In the genomic region with DNA sequence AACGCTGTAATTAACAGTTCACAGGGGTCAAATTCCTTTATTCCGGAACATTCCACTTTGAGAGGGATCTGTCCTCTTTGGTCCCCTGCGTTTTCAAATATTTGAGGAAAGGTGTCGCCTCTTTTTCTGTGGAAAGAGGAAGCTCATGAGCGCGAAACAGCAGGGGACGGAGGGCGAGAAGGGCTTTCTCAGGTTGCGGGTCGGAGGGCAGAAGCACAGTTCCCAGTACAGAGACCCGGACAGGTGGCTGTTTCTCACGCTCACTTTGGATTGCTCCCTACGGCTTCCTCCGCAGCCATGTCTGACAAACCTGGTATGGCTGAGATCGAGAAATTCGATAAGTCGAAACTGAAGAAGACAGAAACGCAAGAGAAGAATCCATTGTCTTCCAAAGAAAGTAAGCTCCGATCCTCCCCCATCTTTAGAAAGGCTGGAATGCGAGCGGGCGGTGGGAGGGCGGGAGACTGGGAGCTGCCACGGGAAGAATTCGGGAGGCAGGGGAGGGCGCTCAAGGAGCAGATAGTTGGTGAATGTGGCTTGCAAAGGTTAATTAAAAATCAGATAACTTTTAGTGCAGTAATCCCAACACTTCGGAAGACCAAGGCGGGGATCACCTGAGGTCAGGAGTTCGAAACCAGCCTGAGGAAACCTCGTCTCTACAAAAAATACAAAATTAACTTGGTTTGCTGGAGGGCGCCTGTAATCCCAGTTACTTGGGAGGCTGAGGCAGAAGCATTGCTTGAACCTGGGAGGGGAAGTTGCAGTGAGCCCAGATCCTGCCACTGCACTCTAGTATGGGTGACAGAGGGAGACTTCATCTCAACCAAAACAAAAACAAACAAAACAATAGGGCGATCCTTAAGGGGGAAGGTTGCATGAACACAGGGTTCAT, we compare ENCODE assay signal across 9 cellular contexts. TPM values are rescaled to one million over a fixed set of nuclear protein-coding genes. Genes with fewer than 3 reads are reported as not detected.
DNase-seq lines count a peak whose midpoint lies in the region; ATAC-seq, FAIRE-seq and TF ChIP-seq lines count a peak whose summit lies in the region.
"Had no signal": no experiment of that assay in that cellular context is flagged by ENCODE, and none has a peak within 500 bp of the region (broad histone marks: within the 10 kb centered on the region; RNA-seq: fewer than 3 reads in every experiment).

No MANE protein-coding gene starts in this region.

- ATAC-seq in HG02588 (IDR thresholded peaks at IDR 0.05; ENCODE audit: unreplicated experiment) (peak; percentile 3), HG03457 (IDR thresholded peaks at IDR 0.05; ENCODE audit: unreplicated experiment) (no peak), GM21723 (IDR thresholded peaks at IDR 0.05; ENCODE audit: unreplicated experiment) (no peak)

- CTCF ChIA-PET in AG04449 (lab: Yijun Ruan, JAX) = no interaction called here
- CTCF ChIA-PET in activated naive CD4-positive, alpha-beta T cell treated with anti-CD3 and anti-CD28 coated beads for 36 hours (lab: Charles Lee) = interaction anchor here (0.6 kb wide), 1 partner anchor 47 kb away, joined by 4 read pairs; no protein-coding TSS in a partner anchor

- POLR2A ChIA-PET in AG04449 (lab: Yijun Ruan, JAX) = no interaction called here

- DNase-seq in AG04449 (ENCODE audit: low read depth, low spot score) (no peak), OCI-M1 (lab: John Stamatoyannopoulos, UW) (no peak), NCI-H1417 treated with DMSO at 0.1 percent for 48 hours (lab: John Stamatoyannopoulos, UW) (no peak)
- DNase-seq in activated naive CD4-positive, alpha-beta T cell treated with anti-CD3 and anti-CD28 coated beads for 36 hours = peak; percentile 12

- no peaks in the 10 kb centered on the region for H3K9me3 Mint-ChIP-seq in activated naive CD4-positive, alpha-beta T cell treated with anti-CD3 and anti-CD28 coated beads for 36 hours

- H3K36me3 Mint-ChIP-seq in activated naive CD4-positive, alpha-beta T cell treated with anti-CD3 and anti-CD28 coated beads for 36 hours (ENCODE audit: low read depth) = no peaks in the 10 kb centered on the region

- peaks cover 11% of the 10 kb centered on the region for H3K4me1 Mint-ChIP-seq in activated naive CD4-positive, alpha-beta T cell treated with anti-CD3 and anti-CD28 coated beads for 36 hours (ENCODE audit: low read depth)

- peak; percentile 84 for FAIRE-seq in islet of Langerhans (lab: Jason Lieb, UNC)

- H3K27me3 Mint-ChIP-seq in activated naive CD4-positive, alpha-beta T cell treated with anti-CD3 and anti-CD28 coated beads for 36 hours (ENCODE audit: low read depth) = no peaks in the 10 kb centered on the region

- TF ChIP-seq CTCF in AG04449 (IDR thresholded peaks at IDR 0.05; ENCODE audit: insufficient read depth, low read length, missing control alignments) = no peak

- peak overlapping the region; percentile 82 for H3K4me3 Mint-ChIP-seq in activated naive CD4-positive, alpha-beta T cell treated with anti-CD3 and anti-CD28 coated beads for 36 hours

- peak overlapping the region; percentile 91 for H3K27ac Mint-ChIP-seq in activated naive CD4-positive, alpha-beta T cell treated with anti-CD3 and anti-CD28 coated beads for 36 hours

- intact Hi-C loops in activated naive CD4-positive, alpha-beta T cell treated with anti-CD3 and anti-CD28 coated beads for 36 hours (cut with micrococcal nuclease) = loop anchor here (2.0 to 10.0 kb wide), 3 partner anchors 48 to 269 kb away; no protein-coding TSS in a partner anchor

- peak overlapping the region; percentile 60 for H3K4me3 ChIP-seq in AG04449 (ENCODE audit: low read depth, low read length)
- H3K4me3 ChIP-seq: lung had no signal

RNA-seq across cellular contexts. Expression of gene TMSB4Y, which starts 0.6 kb away (rescaled TPM):
- total RNA-seq in activated naive CD4-positive, alpha-beta T cell treated with anti-CD3 and anti-CD28 coated beads for 36 hours = 1 to 10 TPM; 1.4 to 1.6 TPM
- total RNA-seq: lung had no signal
